19 cellular contexts compared by ENCODE assay signal in genomic region chr14:54844479-54844878, GRCh38.
"Had no signal": no experiment of that assay in that cellular context is flagged by ENCODE, and none has a peak within 500 bp of the region (broad histone marks: within the 10 kb centered on the region; RNA-seq: fewer than 3 reads in every experiment).

No MANE protein-coding gene starts in this region.

- H3K4me1 ChIP-seq: gastrocnemius medialis, right atrium auricular region, thyroid gland, vagina had no signal

- H3K9me3 ChIP-seq: esophagus muscularis mucosa, gastrocnemius medialis, heart right ventricle, right atrium auricular region, suprapubic skin, thyroid gland, upper lobe of left lung, vagina had no signal

- ATAC-seq: gastrocnemius medialis; heart right ventricle; left cardiac atrium; natural killer cell; stimulated activated naive CD8-positive, alpha-beta T cell treated with anti-CD3 and anti-CD28 coated beads, Interleukin-15, Interleukin-2, amounts not matched to agents 100 U/mL and 50 U/mL, for 24 hours had no signal

- H3K9me3 Mint-ChIP-seq: natural killer cell, neural crest cell had no signal

- H3K4me3 ChIP-seq: esophagus muscularis mucosa, gastrocnemius medialis, heart right ventricle, right atrium auricular region, smooth muscle cell, suprapubic skin, thyroid gland, upper lobe of left lung, vagina had no signal

- H3K27ac ChIP-seq: epithelial cell of prostate, esophagus muscularis mucosa, gastrocnemius medialis, heart right ventricle, right atrium auricular region, suprapubic skin, thyroid gland, upper lobe of left lung, vagina had no signal

- H3K36me3 ChIP-seq: esophagus muscularis mucosa, gastrocnemius medialis, right atrium auricular region, suprapubic skin, thyroid gland, vagina had no signal

- DNase-seq: effector memory CD4-positive, alpha-beta T cell; gastrocnemius medialis; heart right ventricle; kidney; left cardiac atrium; mammary epithelial cell; natural killer cell; posterior cingulate gyrus; stimulated activated CD4-positive, alpha-beta T cell treated with anti-CD3 and anti-CD28 coated beads, Interleukin-2, amount 100 ng/mL, for 48 hours; stimulated activated naive CD8-positive, alpha-beta T cell treated with anti-CD3 and anti-CD28 coated beads, Interleukin-15, Interleukin-2, amounts not matched to agents 100 U/mL and 50 U/mL, for 24 hours; thyroid gland; upper lobe of left lung had no signal

- H3K27me3 ChIP-seq: esophagus muscularis mucosa, gastrocnemius medialis, heart right ventricle, right atrium auricular region, suprapubic skin, thyroid gland, upper lobe of left lung, vagina had no signal

- H3K4me3 Mint-ChIP-seq: natural killer cell, neural crest cell had no signal
